In genomic region chr4:28879178-28879577, GRCh38 we compare ENCODE assay signal across 16 cellular contexts.
DNase-seq lines count a peak whose midpoint lies in the region; ATAC-seq, FAIRE-seq and TF ChIP-seq lines count a peak whose summit lies in the region.
"Had no signal": no experiment of that assay in that cellular context is flagged by ENCODE, and none has a peak within 500 bp of the region (broad histone marks: within the 10 kb centered on the region; RNA-seq: fewer than 3 reads in every experiment).

No MANE protein-coding gene starts in this region.

- H3K4me3 ChIP-seq in GM23248 (no peak overlapping the region), GM12878 (no peak overlapping the region), fibroblast of pulmonary artery (replicated peaks; ENCODE audit: low read depth, low read length) (no peak overlapping the region)
- H3K4me3 ChIP-seq: GM23338 had no signal

- no peak for TF ChIP-seq EP300 in GM12878 (IDR thresholded peaks at IDR 0.05; ENCODE audit: borderline replicate concordance in 1 of 2, control insufficient read depth in 1 of 2, low read depth in 2 of 2, low read length in 2 of 2)

- SMC1A ChIA-PET in GM12878 (lab: Charles Lee; ENCODE audit: uncharacterized antibody, unreplicated experiment), result no interaction called here

- H3K36me3 ChIP-seq in GM23248 (ENCODE audit: low read depth) (no peaks in the 10 kb centered on the region), GM12878 (ENCODE audit: control insufficient read depth in 2 of 2, insufficient read depth in 2 of 2, low read length in 1 of 2) (no peaks in the 10 kb centered on the region)

- H3K27ac ChIP-seq in GM23248, result no peak overlapping the region
- H3K27ac ChIP-seq in GM12878 (ENCODE audit: control insufficient read depth, insufficient read depth), result no peak overlapping the region

- TF ChIP-seq CTCF in GM12878 (IDR thresholded peaks at IDR 0.05 in 2 of 3, conservative IDR thresholded peaks at IDR 0.05 in 1 of 3; ENCODE audit: control insufficient read depth in 2 of 3, extremely low read depth in 1 of 3, insufficient read depth in 1 of 3, low read depth in 3 of 3, low read length in 3 of 3) (no peak), fibroblast of pulmonary artery (IDR thresholded peaks at IDR 0.05; ENCODE audit: low read length, missing control alignments) (no peak)

- no peak overlapping the region for H2AFZ ChIP-seq in GM23248
- H2AFZ ChIP-seq in GM12878 (ENCODE audit: control insufficient read depth, low read depth, low read length), result no peak overlapping the region
- H2AFZ ChIP-seq: GM23338 had no signal

- intact Hi-C loops in GM12878 (cut with micrococcal nuclease; ENCODE audit: unreplicated experiment), result no loop called here

- ATAC-seq in GM12878, result no peak
- no peak for ATAC-seq in HG03469 (IDR thresholded peaks at IDR 0.05; ENCODE audit: unreplicated experiment)
- ATAC-seq: GM23338 had no signal

- POLR2A ChIA-PET in GM12878 (lab: Charles Lee), result no interaction called here

- H3K9me2 ChIP-seq in GM23248 (ENCODE audit: insufficient read depth), result no peaks in the 10 kb centered on the region

- WGBS in GM23248 (ENCODE audit: low coverage in 1 of 2, low lambda C conversion rate in 2 of 2, missing lambda C conversion rate in 2 of 2), 2 experiments, result 11 to 22% methylated on average over 5 of the region's 5 CpGs
- WGBS in GM12878 (ENCODE audit: insufficient coverage, insufficient replicate concordance, low lambda C conversion rate, missing lambda C conversion rate), result 6% methylated on average over 5 of the region's 5 CpGs

- RAD21 ChIA-PET in GM12878 (lab: Charles Lee; ENCODE audit: unreplicated experiment), result no interaction called here

- H3K4me1 ChIP-seq in GM23248 (ENCODE audit: insufficient read depth), result no peaks in the 10 kb centered on the region
- H3K4me1 ChIP-seq in GM12878 (ENCODE audit: control insufficient read depth, insufficient read depth, low read length), result no peaks in the 10 kb centered on the region

- H3F3A ChIP-seq in GM23248 (ENCODE audit: insufficient read depth), result no peaks in the 10 kb centered on the region

- H3K4me2 ChIP-seq in GM23248 (ENCODE audit: unreplicated experiment) (no peak overlapping the region), GM12878 (ENCODE audit: control insufficient read depth, insufficient read depth) (no peak overlapping the region)
- H3K4me2 ChIP-seq: GM23338 had no signal

- BruUV-seq in GM12878 (replicated peaks; lab: Mats Ljungman, UMichigan), result no TSS peak

- H4K20me1 ChIP-seq in GM23248 (ENCODE audit: insufficient read depth) (no peaks in the 10 kb centered on the region), GM12878 (ENCODE audit: control insufficient read depth, insufficient read depth) (no peaks in the 10 kb centered on the region)

- TF ChIP-seq RAD21 in GM12878 (IDR thresholded peaks at IDR 0.05; ENCODE audit: insufficient read depth, low read depth, low read length), result no peak

- peak; percentile 7 for FAIRE-seq in GM12878 (lab: Jason Lieb, UNC)
- FAIRE-seq: A204.1, D721Med, GM18507 had no signal

- H3K9me3 ChIP-seq in GM23248 (ENCODE audit: low read depth) (no peaks in the 10 kb centered on the region), GM12878 (replicated peaks; ENCODE audit: control insufficient read depth, insufficient read depth, low read length) (no peaks in the 10 kb centered on the region)

- in situ Hi-C loops in GM23248 (cut with MboI), result no loop called here
- in situ Hi-C loops in GM12878 (cut with MboI), result no loop called here

- no peaks in the 10 kb centered on the region for H3K27me3 ChIP-seq in GM23248 (replicated peaks; ENCODE audit: insufficient read depth)
- no peaks in the 10 kb centered on the region for H3K27me3 ChIP-seq in GM12878 (replicated peaks in 1 of 2; ENCODE audit: control insufficient read depth in 2 of 2, insufficient read depth in 2 of 2, low read length in 1 of 2)

- no peak overlapping the region for H3K9ac ChIP-seq in GM23248
- no peak overlapping the region for H3K9ac ChIP-seq in GM12878 (ENCODE audit: control insufficient read depth, insufficient read depth, low read length)

- no peaks in the 10 kb centered on the region for H3K79me2 ChIP-seq in GM23248 (ENCODE audit: insufficient read depth)
- H3K79me2 ChIP-seq in GM12878 (ENCODE audit: control insufficient read depth, insufficient read depth, low read length), result no peaks in the 10 kb centered on the region

- CTCF ChIA-PET in GM12878 (lab: Yijun Ruan, JAX), result no interaction called here

- DNase-seq in GM23248, result peak; percentile 1
- no peak for DNase-seq in GM12878 (ENCODE audit: low read depth, low spot score)
- peak; percentile 3 for DNase-seq in fibroblast of pulmonary artery (ENCODE audit: low read depth)
- no peak for DNase-seq in activated CD4-positive, CD25-positive, alpha-beta regulatory T cell (lab: John Stamatoyannopoulos, UW)
- no peak for DNase-seq in SK-N-DZ (ENCODE audit: low spot score)
- no peak for DNase-seq in NCI-H345 treated with DMSO at 0.1 percent for 48 hours (lab: John Stamatoyannopoulos, UW; ENCODE audit: unreplicated experiment)
- DNase-seq: C1 segment of cervical spinal cord; CD4-positive, alpha-beta memory T cell; COR-L47; DMS153; H7 had no signal

- TF ChIP-seq POLR2A in GM12878 (IDR thresholded peaks at IDR 0.05; ENCODE audit: low read depth, low read length), result no peak

TF ChIP-seq in GM12878, 131 proteins besides CTCF, POLR2A, EP300 and RAD21 (continues in another document):
- TF ChIP-seq RCOR1 (conservative IDR thresholded peaks at IDR 0.05; ENCODE audit: low read depth, low read length) (no peak), SIN3A (IDR thresholded peaks at IDR 0.05; ENCODE audit: low read depth, low read length) (no peak), HDGF (IDR thresholded peaks at IDR 0.05) (no peak), RFX5 (IDR thresholded peaks at IDR 0.05; ENCODE audit: low read depth, low read length) (no peak), RELB (IDR thresholded peaks at IDR 0.05; ENCODE audit: low read depth) (no peak), GATAD2B (conservative IDR thresholded peaks at IDR 0.05; ENCODE audit: low read depth) (no peak), BCL3 (IDR thresholded peaks at IDR 0.05; ENCODE audit: borderline replicate concordance, insufficient read depth, low read depth, low read length, poor library complexity, severe bottlenecking) (no peak), CREB1 (IDR thresholded peaks at IDR 0.05; ENCODE audit: low read depth) (no peak), IRF4 (IDR thresholded peaks at IDR 0.05; ENCODE audit: low read depth, low read length) (no peak)
- TF ChIP-seq, protein P1, sequence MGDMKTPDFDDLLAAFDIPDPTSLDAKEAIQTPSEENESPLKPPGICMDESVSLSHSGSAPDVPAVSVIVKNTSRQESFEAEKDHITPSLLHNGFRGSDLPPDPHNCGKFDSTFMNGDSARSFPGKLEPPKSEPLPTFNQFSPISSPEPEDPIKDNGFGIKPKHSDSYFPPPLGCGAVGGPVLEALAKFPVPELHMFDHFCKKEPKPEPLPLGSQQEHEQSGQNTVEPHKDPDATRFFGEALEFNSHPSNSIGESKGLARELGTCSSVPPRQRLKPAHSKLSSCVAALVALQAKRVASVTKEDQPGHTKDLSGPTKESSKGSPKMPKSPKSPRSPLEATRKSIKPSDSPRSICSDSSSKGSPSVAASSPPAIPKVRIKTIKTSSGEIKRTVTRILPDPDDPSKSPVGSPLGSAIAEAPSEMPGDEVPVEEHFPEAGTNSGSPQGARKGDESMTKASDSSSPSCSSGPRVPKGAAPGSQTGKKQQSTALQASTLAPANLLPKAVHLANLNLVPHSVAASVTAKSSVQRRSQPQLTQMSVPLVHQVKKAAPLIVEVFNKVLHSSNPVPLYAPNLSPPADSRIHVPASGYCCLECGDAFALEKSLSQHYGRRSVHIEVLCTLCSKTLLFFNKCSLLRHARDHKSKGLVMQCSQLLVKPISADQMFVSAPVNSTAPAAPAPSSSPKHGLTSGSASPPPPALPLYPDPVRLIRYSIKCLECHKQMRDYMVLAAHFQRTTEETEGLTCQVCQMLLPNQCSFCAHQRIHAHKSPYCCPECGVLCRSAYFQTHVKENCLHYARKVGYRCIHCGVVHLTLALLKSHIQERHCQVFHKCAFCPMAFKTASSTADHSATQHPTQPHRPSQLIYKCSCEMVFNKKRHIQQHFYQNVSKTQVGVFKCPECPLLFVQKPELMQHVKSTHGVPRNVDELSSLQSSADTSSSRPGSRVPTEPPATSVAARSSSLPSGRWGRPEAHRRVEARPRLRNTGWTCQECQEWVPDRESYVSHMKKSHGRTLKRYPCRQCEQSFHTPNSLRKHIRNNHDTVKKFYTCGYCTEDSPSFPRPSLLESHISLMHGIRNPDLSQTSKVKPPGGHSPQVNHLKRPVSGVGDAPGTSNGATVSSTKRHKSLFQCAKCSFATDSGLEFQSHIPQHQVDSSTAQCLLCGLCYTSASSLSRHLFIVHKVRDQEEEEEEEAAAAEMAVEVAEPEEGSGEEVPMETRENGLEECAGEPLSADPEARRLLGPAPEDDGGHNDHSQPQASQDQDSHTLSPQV (IDR thresholded peaks at IDR 0.05), result no peak

Comparison
In these comparisons a context has a peak if more than half of its experiments do, and no peak if none do; other contexts are left out.
1. DNase-seq: peak in GM23248 (single experiment) and fibroblast of pulmonary artery (single experiment); none in GM12878 (single experiment), activated CD4-positive, CD25-positive, alpha-beta regulatory T cell (0 of 4), SK-N-DZ (single experiment) and NCI-H345 treated with DMSO at 0.1 percent for 48 hours (single experiment).